ENCODE assay signal across 8 cellular contexts in genomic region chr1:164561007-164561406, GRCh38. TPM values are rescaled to one million over a fixed set of nuclear protein-coding genes. Genes with fewer than 3 reads are reported as not detected.
DNase-seq lines count a peak whose midpoint lies in the region; FAIRE-seq and TF ChIP-seq lines count a peak whose summit lies in the region.
"Had no signal": no experiment of that assay in that cellular context is flagged by ENCODE, and none has a peak within 500 bp of the region (broad histone marks: within the 10 kb centered on the region; RNA-seq: fewer than 3 reads in every experiment).

No MANE protein-coding gene starts in this region.

- H3K4me1 ChIP-seq in HUES6 (ENCODE audit: control insufficient read depth, insufficient read depth, low read length) (peaks cover 50% of the 10 kb centered on the region), spleen (peaks cover 3 to 44% (median 15%) of the 10 kb centered on the region in 6 donors)

- intact Hi-C loops in spleen (cut with DNase I; ENCODE audit: low total_unique reads) = no loop called here

- no peaks in the 10 kb centered on the region for H3K9me3 ChIP-seq in HUES6 (ENCODE audit: control insufficient read depth, insufficient read depth, low read depth, low read length)
- no peaks in the 10 kb centered on the region for H3K9me3 ChIP-seq in spleen

- no peak for TF ChIP-seq POLR2A in spleen (IDR thresholded peaks at IDR 0.05)

- DNase-seq in astrocyte of the spinal cord (ENCODE audit: low read depth, low spot score) (peak; percentile 56), spleen (no peak), mucosa of gallbladder (ENCODE audit: low spot score) (no peak), NOMO-1 (lab: John Stamatoyannopoulos, UW; ENCODE audit: unreplicated experiment in 2 of 2) (no peak)
- DNase-seq in stimulated activated naive CD4-positive, alpha-beta T cell treated with Interleukin-2 at 50 U/mL for 16 hours (lab: John Stamatoyannopoulos, UW) = no peak
- DNase-seq: KBM-7 had no signal

- H3K27ac ChIP-seq in HUES6 (ENCODE audit: low read depth, low read length) = peak overlapping the region; percentile 51
- peak overlapping the region in 7 of 8 donors; percentile 71 to 86 (median 79) for H3K27ac ChIP-seq in spleen

- 7 to 13% (median 10%) methylated on average over 7 of the region's 7 CpGs for WGBS in spleen, 5 donors

- no peaks in the 10 kb centered on the region for H3K27me3 ChIP-seq in HUES6 (ENCODE audit: control insufficient read depth, insufficient read depth, low read length)
- H3K27me3 ChIP-seq in spleen (replicated peaks in 1 of 7) = peaks cover 0 to 50% (median 6%) of the 10 kb centered on the region in 7 donors

- H3K36me3 ChIP-seq in HUES6 (ENCODE audit: control insufficient read depth, insufficient read depth, low read length) (peaks cover 3% of the 10 kb centered on the region; the same call in 1 of the 2 replicates), spleen (no peaks in the 10 kb centered on the region)

- peak overlapping the region; percentile 61 for H3K9ac ChIP-seq in HUES6 (ENCODE audit: low read length)

- in situ Hi-C loops in astrocyte of the spinal cord (cut with HindIII; ENCODE audit: low sequenced_read_pairs) = loop anchor here (25.0 kb wide), 1 partner anchor 226 kb away; no protein-coding TSS in a partner anchor

- peak; percentile 94 for FAIRE-seq in islet of Langerhans (lab: Jason Lieb, UNC)

- peak overlapping the region; percentile 95 for H3K4me3 ChIP-seq in HUES6 (ENCODE audit: low read depth, low read length)
- peak overlapping the region; percentile 64 for H3K4me3 ChIP-seq in astrocyte of the spinal cord (ENCODE audit: low read depth, low read length)
- peak overlapping the region; percentile 6 to 75 (median 58) for H3K4me3 ChIP-seq in spleen

- TF ChIP-seq CTCF in astrocyte of the spinal cord (IDR thresholded peaks at IDR 0.05; ENCODE audit: low read depth, low read length) (no peak), spleen (IDR thresholded peaks at IDR 0.05 in 8 of 11, conservative IDR thresholded peaks at IDR 0.05 in 3 of 11) (no peak)

RNA-seq across cellular contexts. Expression of gene PBX1, which starts 2.0 kb away (rescaled TPM):
- total RNA-seq in spleen = 10 to 100 TPM; 28.7 to 79.5 (median 33.8) TPM
- polyA plus RNA-seq in spleen = 1 to 10 TPM; 3.4 to 4.5 (median 3.8) TPM
- total RNA-seq in mucosa of gallbladder = 175 TPM
